Comparison of ENCODE assay signal across 17 cellular contexts in genomic region chr20:18314786-18315406, GRCh38. TPM values are rescaled to one million over a fixed set of nuclear protein-coding genes. Genes with fewer than 3 reads are reported as not detected.
DNase-seq lines count a peak whose midpoint lies in the region; ATAC-seq, FAIRE-seq and TF ChIP-seq lines count a peak whose summit lies in the region.
"Had no signal": no experiment of that assay in that cellular context is flagged by ENCODE, and none has a peak within 500 bp of the region (broad histone marks: within the 10 kb centered on the region; RNA-seq: fewer than 3 reads in every experiment).

No MANE protein-coding gene starts in this region.

- FAIRE-seq in A549 (lab: Jason Lieb, UNC) = no peak
- FAIRE-seq: G401.6 had no signal

- no peaks in the 10 kb centered on the region for H3K4me1 ChIP-seq in A549
- H3K4me1 ChIP-seq: uterus had no signal

- WGBS in A549 (ENCODE audit: missing lambda C conversion rate) = 60% methylated on average over 8 of the region's 8 CpGs

- peak; percentile 18 to 22 for DNase-seq in A549 (ENCODE audit: low read depth in 1 of 2, low spot score in 1 of 2)
- DNase-seq in HK-2 (ENCODE audit: unreplicated experiment) = peak; percentile 38
- DNase-seq in amniotic epithelial cell (ENCODE audit: low read depth) = peak; percentile 55
- DNase-seq in glomerular visceral epithelial cell (ENCODE audit: extremely low spot score) = peak; percentile 65
- DNase-seq in NCI-H510A (lab: John Stamatoyannopoulos, UW) = no peak
- no peak for DNase-seq in stimulated activated CD4-positive, alpha-beta T cell treated with anti-CD3 and anti-CD28 coated beads, Interleukin-2, amount 100 ng/mL, for 24 hours
- no peak for DNase-seq in ureter (ENCODE audit: low spot score)
- DNase-seq: activated CD4-positive, alpha-beta T cell treated with anti-CD3 and anti-CD28 coated beads, Interleukin-2, amount 50 U/mL, for 48 hours; activated gamma-delta T cell treated with Interleukin-2 at 50 U/mL for 16 hours; Kasumi-1; NCI-H2107; occipital lobe; stimulated activated CD4-positive, alpha-beta T cell treated with anti-CD3 and anti-CD28 coated beads, Interleukin-12 subunit alpha, Interleukin-12 subunit beta, amount 100 ng/mL, for 4 hours; T-helper 2 cell; uterus had no signal

- H3K27ac ChIP-seq in A549 = no peak overlapping the region
- H3K27ac ChIP-seq: uterus had no signal

- CTCF ChIA-PET in A549 (lab: Yijun Ruan, JAX) = interaction anchor here (0.8 kb wide), 1 partner anchor 117 kb away, joined by 3 read pairs; no protein-coding TSS in a partner anchor

- no peak for TF ChIP-seq CTCF in A549 (IDR thresholded peaks at IDR 0.05)

- H3K4me3 ChIP-seq in A549 = no peak overlapping the region
- H3K4me3 ChIP-seq: uterus had no signal

- no peak for TF ChIP-seq POLR2A in A549 (IDR thresholded peaks at IDR 0.05; ENCODE audit: low read length)

- H3K9me3 ChIP-seq in A549 = no peaks in the 10 kb centered on the region
- H3K9me3 ChIP-seq: uterus had no signal

- no peak for TF ChIP-seq EP300 in A549 (IDR thresholded peaks at IDR 0.05)

- H3K4me2 ChIP-seq in A549 = no peak overlapping the region

- POLR2A ChIA-PET in A549 (lab: Yijun Ruan, JAX) = no interaction called here

- no peak for TF ChIP-seq RAD21 in A549 (conservative IDR thresholded peaks at IDR 0.05 in 1 of 2, IDR thresholded peaks at IDR 0.05 in 1 of 2)

- peak; percentile 37 to 69; a peak in 4 of 6 replicates for ATAC-seq in A549
- ATAC-seq in GM18909 (IDR thresholded peaks at IDR 0.05; ENCODE audit: poor library complexity, unreplicated experiment) = no peak

TF ChIP-seq in A549, 52 proteins besides CTCF, POLR2A, EP300 and RAD21:
- TF ChIP-seq FOSB (CRISPR knock-in tag; IDR thresholded peaks at IDR 0.05) = no peak
- TF ChIP-seq NFE2L2 (conservative IDR thresholded peaks at IDR 0.05; ENCODE audit: low read length) = no peak
- no peak for TF ChIP-seq JUNB (IDR thresholded peaks at IDR 0.05)
- TF ChIP-seq FOXS1 (CRISPR knock-in tag; IDR thresholded peaks at IDR 0.05) = no peak
- no peak for TF ChIP-seq FOSL2 (IDR thresholded peaks at IDR 0.05)
- no peak for TF ChIP-seq FOSL2 (CRISPR knock-in tag; IDR thresholded peaks at IDR 0.05)
- TF ChIP-seq HES2 (IDR thresholded peaks at IDR 0.05) = no peak
- TF ChIP-seq MAZ (IDR thresholded peaks at IDR 0.05; ENCODE audit: borderline replicate concordance, low read depth, low read length) = no peak
- TF ChIP-seq MYC (IDR thresholded peaks at IDR 0.05; ENCODE audit: borderline replicate concordance, low read length) = no peak
- no peak for TF ChIP-seq NPAS2 (CRISPR knock-in tag; IDR thresholded peaks at IDR 0.05; ENCODE audit: borderline replicate concordance)
- no peak for TF ChIP-seq PHF8 (IDR thresholded peaks at IDR 0.05; ENCODE audit: borderline replicate concordance, low read depth)
- no peak for TF ChIP-seq JUN (IDR thresholded peaks at IDR 0.05)
- no peak for TF ChIP-seq ATOH8 (CRISPR knock-in tag; IDR thresholded peaks at IDR 0.05; ENCODE audit: low read depth)
TF ChIP-seq in A549: peak in this region for 0.

RNA-seq across cellular contexts. Expression of gene ZNF133, which starts 26.6 kb away (rescaled TPM):
- polyA plus RNA-seq in A549 (2011; rRNA removed) (11.6 and 16.6 TPM in 2 replicates), A549 (2017; fragmentation: RNase III; extraction: RNeasy Plus Mini Kit Qiagen cat#74134 plus additional on column Dnase treatment) (9.2 to 11.0 TPM (median 9.8 TPM) in 3 replicates)
- polyA plus RNA-seq in A549 (2012; cell fraction: cytosol; rRNA removed) = 10.3 and 11.2 TPM in 2 replicates
- 38.8 and 42.5 TPM in 2 replicates for polyA plus RNA-seq in A549 (2012; cell fraction: nucleus; rRNA removed)
- 25.1 and 30.2 TPM in 2 replicates for polyA minus RNA-seq in A549 (2011; rRNA and poly(A)+ RNA removed)
- total RNA-seq in ureter = 17.3 TPM

Comparison
In these comparisons a context has a peak if more than half of its experiments do, and no peak if none do; other contexts are left out.
1. DNase-seq: peak in A549 (2 of 2), HK-2 (single experiment), amniotic epithelial cell (single experiment) and glomerular visceral epithelial cell (single experiment); none in NCI-H510A (single experiment), stimulated activated CD4-positive, alpha-beta T cell treated with anti-CD3 and anti-CD28 coated beads, Interleukin-2, amount 100 ng/mL, for 24 hours (0 of 2) and ureter (single experiment).